In genomic region chr3:36764704-36765038, GRCh38 we compare ENCODE assay signal across 12 cellular contexts. TPM values are rescaled to one million over a fixed set of nuclear protein-coding genes. Genes with fewer than 3 reads are reported as not detected.
A peak's percentile ranks its signal among the peaks of the same experiment; 100 is the strongest.
DNase-seq lines count a peak whose midpoint lies in the region; ATAC-seq and TF ChIP-seq lines count a peak whose summit lies in the region.
"Had no signal": no experiment of that assay in that cellular context is flagged by ENCODE, and none has a peak within 500 bp of the region (broad histone marks: within the 10 kb centered on the region; RNA-seq: fewer than 3 reads in every experiment).

No MANE protein-coding gene starts in this region.

- ATAC-seq in effector memory CD8-positive, alpha-beta T cell (replicated peaks) = no peak
- ATAC-seq in HG03469 (IDR thresholded peaks at IDR 0.05; ENCODE audit: unreplicated experiment) = no peak

- peaks cover 73 to 90% of the 10 kb centered on the region in 2 donors for H3K27me3 Mint-ChIP-seq in effector memory CD8-positive, alpha-beta T cell
- H3K27me3 Mint-ChIP-seq in neural crest cell (ENCODE audit: low read depth) = peaks cover 89% of the 10 kb centered on the region

- DNase-seq in A673 (ENCODE audit: low spot score) = no peak
- DNase-seq in effector memory CD8-positive, alpha-beta T cell = no peak
- no peak for DNase-seq in neural crest cell (ENCODE audit: low read depth, low spot score)
- DNase-seq in RWPE1 (ENCODE audit: low spot score) = no peak
- DNase-seq in UCSD-AML1 (lab: John Stamatoyannopoulos, UW; ENCODE audit: unreplicated experiment) = no peak
- no peak for DNase-seq in NK-92 treated with Interleukin-12 subunit alpha and Interleukin-12 subunit beta, amount 100 ng/mL, for 24 hours (lab: John Stamatoyannopoulos, UW)
- DNase-seq: effector CD4-positive, alpha-beta T cell; NCI-H1417 treated with DMSO at 0.1 percent for 48 hours; ovary had no signal

- intact Hi-C loops in A673 (cut with micrococcal nuclease; ENCODE audit: unreplicated experiment) = no loop called here

- H3K4me3 ChIP-seq in A673 (ENCODE audit: low read depth, low read length, poor library complexity, severe bottlenecking) = peak overlapping the region; percentile 43
- H3K4me3 ChIP-seq in HUES48 (ENCODE audit: low read depth, low read length) = peak overlapping the region; percentile 76
- H3K4me3 ChIP-seq: ovary had no signal

- H3K9ac ChIP-seq in HUES48 (ENCODE audit: low read depth, low read length) = no peak overlapping the region

- H3K4me3 Mint-ChIP-seq in effector memory CD8-positive, alpha-beta T cell = peak overlapping the region; percentile 48 to 66
- H3K4me3 Mint-ChIP-seq in neural crest cell = peak overlapping the region; percentile 72

- no peaks in the 10 kb centered on the region for H3K9me3 Mint-ChIP-seq in effector memory CD8-positive, alpha-beta T cell
- peaks cover 4% of the 10 kb centered on the region for H3K9me3 Mint-ChIP-seq in neural crest cell

- no peaks in the 10 kb centered on the region for H3K9me3 ChIP-seq in A673 (ENCODE audit: low read depth, low read length, poor library complexity, severe bottlenecking)
- H3K9me3 ChIP-seq in HUES48 (ENCODE audit: control insufficient read depth, insufficient read depth, low read length) = no peaks in the 10 kb centered on the region
- H3K9me3 ChIP-seq: ovary had no signal

- H3K27ac ChIP-seq in A673 (ENCODE audit: low read depth, low read length, poor library complexity, severe bottlenecking) (no peak overlapping the region), HUES48 (ENCODE audit: low read depth, low read length) (no peak overlapping the region), RWPE1 (no peak overlapping the region)
- H3K27ac ChIP-seq: ovary had no signal

- peaks cover 5 to 7% of the 10 kb centered on the region in 2 donors for H3K4me1 Mint-ChIP-seq in effector memory CD8-positive, alpha-beta T cell (ENCODE audit: low read depth in 2 of 2)
- peaks cover 7% of the 10 kb centered on the region for H3K4me1 Mint-ChIP-seq in neural crest cell

- POLR2A ChIA-PET in A673 (lab: Charles Lee; ENCODE audit: low non-redundant PET) (no interaction called here), RWPE1 (lab: Yijun Ruan, JAX; ENCODE audit: low non-redundant PET) (no interaction called here)

- H3K27ac Mint-ChIP-seq in effector memory CD8-positive, alpha-beta T cell = no peak overlapping the region
- no peak overlapping the region for H3K27ac Mint-ChIP-seq in neural crest cell (ENCODE audit: unreplicated experiment)

- no peaks in the 10 kb centered on the region for H3K36me3 Mint-ChIP-seq in effector memory CD8-positive, alpha-beta T cell (ENCODE audit: insufficient read depth)
- H3K36me3 Mint-ChIP-seq in neural crest cell (ENCODE audit: low read depth) = no peaks in the 10 kb centered on the region

- BruUV-seq in A673 (replicated peaks; lab: Mats Ljungman, UMichigan) = no TSS peak

- TF ChIP-seq CTCF in A673 (conservative IDR thresholded peaks at IDR 0.05; ENCODE audit: low read depth, low read length) = no peak
- TF ChIP-seq CTCF in neural crest cell (conservative IDR thresholded peaks at IDR 0.05) = no peak
- no peak for TF ChIP-seq CTCF in RWPE1 (conservative IDR thresholded peaks at IDR 0.05; ENCODE audit: low read depth)

- CTCF ChIA-PET in A673 (lab: Charles Lee) = no interaction called here
- CTCF ChIA-PET in RWPE1 (lab: Yijun Ruan, JAX) = no interaction called here

- peaks cover 70% of the 10 kb centered on the region for H3K27me3 ChIP-seq in A673 (replicated peaks; ENCODE audit: insufficient read depth, low read depth, low read length, poor library complexity)
- peaks cover 50% of the 10 kb centered on the region for H3K27me3 ChIP-seq in HUES48 (ENCODE audit: control insufficient read depth, insufficient read depth, low read length)
- H3K27me3 ChIP-seq: ovary had no signal

- H3K36me3 ChIP-seq in A673 (ENCODE audit: insufficient read depth, low read length, poor library complexity, severe bottlenecking) (no peaks in the 10 kb centered on the region), HUES48 (ENCODE audit: control insufficient read depth, insufficient read depth, low read length) (no peaks in the 10 kb centered on the region)
- H3K36me3 ChIP-seq: ovary had no signal

- H3K4me1 ChIP-seq in A673 (ENCODE audit: insufficient read depth, low read length, poor library complexity, severe bottlenecking) = peaks cover 4% of the 10 kb centered on the region
- peaks cover 22% of the 10 kb centered on the region for H3K4me1 ChIP-seq in HUES48 (ENCODE audit: control insufficient read depth, insufficient read depth, low read length)

RNA-seq across cellular contexts. Expression of gene DCLK3, which starts 0.3 kb away (rescaled TPM):
- total RNA-seq in A673 (2021) = 0.04 and 0.06 TPM in 2 replicates
- 0.07 and 0.09 TPM in 2 replicates for total RNA-seq in neural crest cell
- total RNA-seq: HT1080 had no signal
